Comparison of ENCODE assay signal across 29 cellular contexts in the genomic region with DNA sequence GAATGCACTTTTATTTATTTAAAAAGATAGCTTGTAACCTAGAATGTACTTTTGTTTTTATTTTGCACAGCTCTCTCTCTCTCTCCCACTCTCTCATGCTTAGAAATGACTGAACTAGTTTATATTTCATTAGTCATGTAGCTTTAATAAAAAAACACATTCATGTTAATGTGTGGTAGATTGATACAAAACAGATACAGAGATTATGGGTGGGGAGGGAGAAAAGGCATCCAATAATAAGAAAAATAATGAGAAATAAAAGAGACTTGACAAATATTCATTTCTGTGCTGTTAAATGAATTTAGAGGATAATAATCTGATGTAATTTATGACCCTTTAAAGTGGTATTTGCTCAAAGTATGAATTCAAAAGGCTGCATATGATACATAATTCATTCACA.
"Had no signal": no experiment of that assay in that cellular context is flagged by ENCODE, and none has a peak within 500 bp of the region (broad histone marks: within the 10 kb centered on the region; RNA-seq: fewer than 3 reads in every experiment).

No MANE protein-coding gene starts in this region.

- H3K27ac Mint-ChIP-seq: immature natural killer cell; natural killer cell; stimulated activated effector memory CD8-positive, alpha-beta T cell treated with anti-CD3 and anti-CD28 coated beads, Interleukin-12 subunit alpha, Interleukin-12 subunit beta, amount 100 ng/mL, for 72 hours; stimulated activated naive CD8-positive, alpha-beta T cell treated with anti-CD3 and anti-CD28 coated beads, Interleukin-15, Interleukin-2, amounts not matched to agents 100 ng/mL and 50 ng/mL, for 24 hours had no signal

- H3K9me3 Mint-ChIP-seq: immature natural killer cell; natural killer cell; stimulated activated effector memory CD8-positive, alpha-beta T cell treated with anti-CD3 and anti-CD28 coated beads, Interleukin-12 subunit alpha, Interleukin-12 subunit beta, amount 100 ng/mL, for 72 hours; stimulated activated naive CD8-positive, alpha-beta T cell treated with anti-CD3 and anti-CD28 coated beads, Interleukin-15, Interleukin-2, amounts not matched to agents 100 ng/mL and 50 ng/mL, for 24 hours had no signal

- H3K36me3 ChIP-seq: left lung, lower lobe of right lung, ovary, thoracic aorta had no signal

- H3K4me1 ChIP-seq: lower lobe of right lung, suprapubic skin, tibial artery, upper lobe of right lung had no signal

- H3K27ac ChIP-seq: left lung, lower lobe of right lung, ovary, skin epidermis, suprapubic skin, thoracic aorta, tibial artery, upper lobe of right lung had no signal

- H3K4me1 Mint-ChIP-seq: immature natural killer cell; stimulated activated effector memory CD8-positive, alpha-beta T cell treated with anti-CD3 and anti-CD28 coated beads, Interleukin-12 subunit alpha, Interleukin-12 subunit beta, amount 100 ng/mL, for 72 hours had no signal

- ATAC-seq: left lung; lower lobe of right lung; natural killer cell; right cardiac atrium; sciatic nerve; stimulated activated effector memory CD8-positive, alpha-beta T cell treated with anti-CD3 and anti-CD28 coated beads, Interleukin-12 subunit alpha, Interleukin-12 subunit beta, amount 100 ng/mL, for 72 hours; upper lobe of right lung had no signal

- H3K36me3 Mint-ChIP-seq: natural killer cell; stimulated activated effector memory CD8-positive, alpha-beta T cell treated with anti-CD3 and anti-CD28 coated beads, Interleukin-12 subunit alpha, Interleukin-12 subunit beta, amount 100 ng/mL, for 72 hours had no signal

- H3K4me3 Mint-ChIP-seq: immature natural killer cell; naive B cell; natural killer cell; stimulated activated effector memory CD8-positive, alpha-beta T cell treated with anti-CD3 and anti-CD28 coated beads, Interleukin-12 subunit alpha, Interleukin-12 subunit beta, amount 100 ng/mL, for 72 hours; stimulated activated naive CD8-positive, alpha-beta T cell treated with anti-CD3 and anti-CD28 coated beads, Interleukin-15, Interleukin-2, amounts not matched to agents 100 ng/mL and 50 ng/mL, for 24 hours had no signal

- H3K9me3 ChIP-seq: left lung, lower lobe of right lung, ovary, suprapubic skin, thoracic aorta, tibial artery, upper lobe of right lung had no signal

- H3K27me3 Mint-ChIP-seq: naive B cell; progenitor cell of endocrine pancreas; stimulated activated naive CD8-positive, alpha-beta T cell treated with anti-CD3 and anti-CD28 coated beads, Interleukin-15, Interleukin-2, amounts not matched to agents 100 ng/mL and 50 ng/mL, for 24 hours had no signal

- FAIRE-seq: islet of Langerhans, kidney, urothelium cell line had no signal

- H3K4me3 ChIP-seq: left lung, lower lobe of right lung, ovary, skin epidermis, suprapubic skin, thoracic aorta, tibial artery, upper lobe of right lung had no signal

- H3K27me3 ChIP-seq: left lung, ovary, suprapubic skin, tibial artery, upper lobe of right lung had no signal

- DNase-seq: hypothalamus; immature natural killer cell; kidney; left colon; left lung; lower lobe of right lung; mammary epithelial cell; mesenchymal stem cell; naive B cell; natural killer cell; ovary; right cardiac atrium; stimulated activated CD4-positive, alpha-beta T cell treated with anti-CD3 and anti-CD28 coated beads, Interleukin-12 subunit alpha, Interleukin-12 subunit beta, amount 100 ng/mL, for 4 hours; stimulated activated CD4-positive, alpha-beta T cell treated with anti-CD3 and anti-CD28 coated beads, Interleukin-15, amount 100 ng/mL, for 24 hours; stimulated activated CD4-positive, alpha-beta T cell treated with anti-CD3 and anti-CD28 coated beads, Interleukin-2, amount 100 ng/mL, for 24 hours; stimulated activated CD4-positive, alpha-beta T cell treated with anti-CD3 and anti-CD28 coated beads, Interleukin-4, amount 100 ng/mL, for 24 hours; stimulated activated naive CD4-positive, alpha-beta T cell; tibial artery; trophoblast cell; upper lobe of right lung had no signal
